8 cellular contexts compared by ENCODE assay signal in the genomic region with DNA sequence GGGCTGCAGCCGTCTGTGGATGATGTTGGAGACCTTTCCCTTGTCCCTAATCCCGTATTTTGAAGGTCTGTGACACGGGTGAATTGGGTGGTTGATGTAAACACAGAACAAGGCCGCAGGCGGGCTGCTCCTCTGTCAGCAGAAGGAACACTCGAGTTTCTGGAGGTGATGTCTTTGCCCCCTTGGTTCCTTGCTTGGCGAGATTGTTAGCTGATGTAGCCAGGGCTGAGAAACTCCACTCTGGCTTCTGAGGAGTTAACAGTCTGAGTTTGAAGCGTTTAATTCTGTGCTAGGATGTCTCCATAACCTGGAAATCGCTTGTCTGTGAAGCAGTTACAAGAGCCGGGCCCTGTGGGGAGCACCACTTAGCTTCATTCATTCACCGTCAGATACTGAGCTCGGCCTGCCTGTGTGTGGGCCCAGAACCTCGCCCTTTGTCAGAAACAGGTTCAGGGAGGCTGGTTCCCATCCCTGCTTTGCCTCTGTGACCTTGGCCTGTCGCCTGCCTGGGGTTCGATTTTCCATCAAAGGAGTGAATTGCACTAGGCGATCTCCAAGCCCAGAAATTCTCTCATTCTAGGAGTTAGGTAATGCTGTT. TPM values are rescaled to one million over a fixed set of nuclear protein-coding genes. Genes with fewer than 3 reads are reported as not detected.
A peak's percentile ranks its signal among the peaks of the same experiment; 100 is the strongest.
DNase-seq lines count a peak whose midpoint lies in the region; ATAC-seq and TF ChIP-seq lines count a peak whose summit lies in the region.

No MANE protein-coding gene starts in this region.

- no peak for TF ChIP-seq CTCF in OCI-LY3 (IDR thresholded peaks at IDR 0.05; ENCODE audit: low read depth, low read length)
- no peak for TF ChIP-seq CTCF in lung (IDR thresholded peaks at IDR 0.05; ENCODE audit: control extremely low read depth, extremely low read depth)
- TF ChIP-seq CTCF in tibial artery (IDR thresholded peaks at IDR 0.05) = no peak

- H3K36me3 ChIP-seq in ES-I3 (ENCODE audit: insufficient read depth, low read length) (peaks cover 3% of the 10 kb centered on the region; the same call in 1 of the 2 replicates), OCI-LY3 (replicated peaks; ENCODE audit: low read depth, low read length) (peaks cover 7% of the 10 kb centered on the region), lung (ENCODE audit: control insufficient read depth in 2 of 2, insufficient read depth in 2 of 2, low read length in 2 of 2) (peaks cover 0 to 3% of the 10 kb centered on the region in 2 donors), tibial artery (peaks cover 0 to 9% (median 0%) of the 10 kb centered on the region in 3 donors)

- intact Hi-C loops in tibial artery (cut with DNase I; ENCODE audit: low total_unique reads) (no loop called here), posterior vena cava (cut with DNase I) (no loop called here)

- H4K20me1 ChIP-seq in OCI-LY3 (ENCODE audit: insufficient read depth, low read length) = peaks cover 25% of the 10 kb centered on the region

- H3K9ac ChIP-seq in ES-I3 (ENCODE audit: low read depth, low read length) (peak overlapping the region; percentile 39; the same call in 1 of the 2 replicates), OCI-LY3 (ENCODE audit: low read length) (peak overlapping the region; percentile 77)

- H3K4me3 ChIP-seq in OCI-LY3 (ENCODE audit: low read length) (peak overlapping the region; percentile 86), lung (peak overlapping the region; percentile 52), tibial artery (peak overlapping the region; percentile 73 to 74)

- peak overlapping the region; percentile 88 for H3K4me2 ChIP-seq in OCI-LY3 (ENCODE audit: low read length)

- H3K9me3 ChIP-seq in ES-I3 (ENCODE audit: control insufficient read depth, insufficient read depth, low read length) = no peaks in the 10 kb centered on the region
- H3K9me3 ChIP-seq in OCI-LY3 (ENCODE audit: insufficient read depth, low read length) = no peaks in the 10 kb centered on the region
- no peaks in the 10 kb centered on the region for H3K9me3 ChIP-seq in lung (ENCODE audit: control insufficient read depth in 2 of 2, insufficient read depth in 1 of 2, low read length in 1 of 2)
- H3K9me3 ChIP-seq in tibial artery = no peaks in the 10 kb centered on the region

- H3K4me1 ChIP-seq in ES-I3 (ENCODE audit: insufficient read depth, low read length) = no peaks in the 10 kb centered on the region
- peaks cover 8% of the 10 kb centered on the region; the same call in 1 of the 2 replicates for H3K4me1 ChIP-seq in OCI-LY3 (ENCODE audit: low read length)
- peaks cover 5 to 9% of the 10 kb centered on the region in 2 donors for H3K4me1 ChIP-seq in lung (ENCODE audit: control insufficient read depth in 2 of 2, insufficient read depth in 2 of 2, low read length in 2 of 2)
- peaks cover 0 to 42% (median 26%) of the 10 kb centered on the region in 4 donors for H3K4me1 ChIP-seq in tibial artery

- peaks cover 50% of the 10 kb centered on the region for H3K79me2 ChIP-seq in OCI-LY3 (ENCODE audit: low read length)

- 20 to 23% methylated on average over 16 of the region's 16 CpGs for WGBS in lung, 2 donors

- no peak for DNase-seq in lung (ENCODE audit: low spot score)
- DNase-seq in tibial artery = no peak
- DNase-seq in posterior vena cava (ENCODE audit: low spot score) = no peak
- no peak for DNase-seq in MV-4-11 (lab: John Stamatoyannopoulos, UW)
- no peak for DNase-seq in activated effector memory CD4-positive, alpha-beta T cell treated with anti-CD3 and anti-CD28 coated beads, Interleukin-2, amount 50 U/mL, for 16 hours

- H3K27ac ChIP-seq in OCI-LY3 (ENCODE audit: low read length) (no peak overlapping the region), cingulate gyrus (ENCODE audit: low read depth, low read length) (peak overlapping the region; percentile 57), lung (ENCODE audit: low read depth in 1 of 2, low read length in 1 of 2) (peak overlapping the region; percentile 69 to 79), tibial artery (peak overlapping the region; percentile 85 to 92)

- no peak overlapping the region for H2AFZ ChIP-seq in OCI-LY3 (ENCODE audit: low read depth, low read length)

- H3K27me3 ChIP-seq in OCI-LY3 (ENCODE audit: low read depth, low read length) (no peaks in the 10 kb centered on the region), lung (ENCODE audit: control insufficient read depth, insufficient read depth) (no peaks in the 10 kb centered on the region), tibial artery (no peaks in the 10 kb centered on the region)

- ATAC-seq in lung (ENCODE audit: insufficient read depth, low FRiP score) = no peak

RNA-seq across cellular contexts. Expression of a gene that starts 1.3 kb away (rescaled TPM):
- total RNA-seq in lung = 10 to 100 TPM; 51.5 to 75.7 TPM
- 10 to 100 TPM; 40.3 to 76.7 TPM for polyA plus RNA-seq in lung
- total RNA-seq in posterior vena cava = 10 to 100 TPM; 37.1 to 42.3 TPM

RNA-seq across cellular contexts. Expression of a gene that starts 29.2 kb away (rescaled TPM):
- total RNA-seq in lung = 10 to 100 TPM; 53.4 to 71.9 TPM
- polyA plus RNA-seq in lung = 10 to 100 TPM; 28.7 to 49.7 TPM
- 10 to 100 TPM; 23.3 to 31.1 TPM for total RNA-seq in posterior vena cava
